Comparison of ENCODE assay signal across 1 cellular context in genomic region chr7:157089100-157089510, GRCh38.
TF ChIP-seq lines count a peak whose summit lies in the region.

No MANE protein-coding gene starts in this region.

TF ChIP-seq in K562, 482 proteins besides CTCF, POLR2A, EP300 and RAD21 (continued from another document):
- TF ChIP-seq, protein P1, sequence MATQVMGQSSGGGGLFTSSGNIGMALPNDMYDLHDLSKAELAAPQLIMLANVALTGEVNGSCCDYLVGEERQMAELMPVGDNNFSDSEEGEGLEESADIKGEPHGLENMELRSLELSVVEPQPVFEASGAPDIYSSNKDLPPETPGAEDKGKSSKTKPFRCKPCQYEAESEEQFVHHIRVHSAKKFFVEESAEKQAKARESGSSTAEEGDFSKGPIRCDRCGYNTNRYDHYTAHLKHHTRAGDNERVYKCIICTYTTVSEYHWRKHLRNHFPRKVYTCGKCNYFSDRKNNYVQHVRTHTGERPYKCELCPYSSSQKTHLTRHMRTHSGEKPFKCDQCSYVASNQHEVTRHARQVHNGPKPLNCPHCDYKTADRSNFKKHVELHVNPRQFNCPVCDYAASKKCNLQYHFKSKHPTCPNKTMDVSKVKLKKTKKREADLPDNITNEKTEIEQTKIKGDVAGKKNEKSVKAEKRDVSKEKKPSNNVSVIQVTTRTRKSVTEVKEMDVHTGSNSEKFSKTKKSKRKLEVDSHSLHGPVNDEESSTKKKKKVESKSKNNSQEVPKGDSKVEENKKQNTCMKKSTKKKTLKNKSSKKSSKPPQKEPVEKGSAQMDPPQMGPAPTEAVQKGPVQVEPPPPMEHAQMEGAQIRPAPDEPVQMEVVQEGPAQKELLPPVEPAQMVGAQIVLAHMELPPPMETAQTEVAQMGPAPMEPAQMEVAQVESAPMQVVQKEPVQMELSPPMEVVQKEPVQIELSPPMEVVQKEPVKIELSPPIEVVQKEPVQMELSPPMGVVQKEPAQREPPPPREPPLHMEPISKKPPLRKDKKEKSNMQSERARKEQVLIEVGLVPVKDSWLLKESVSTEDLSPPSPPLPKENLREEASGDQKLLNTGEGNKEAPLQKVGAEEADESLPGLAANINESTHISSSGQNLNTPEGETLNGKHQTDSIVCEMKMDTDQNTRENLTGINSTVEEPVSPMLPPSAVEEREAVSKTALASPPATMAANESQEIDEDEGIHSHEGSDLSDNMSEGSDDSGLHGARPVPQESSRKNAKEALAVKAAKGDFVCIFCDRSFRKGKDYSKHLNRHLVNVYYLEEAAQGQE (CRISPR knock-in tag; IDR thresholded peaks at IDR 0.05; ENCODE audit: low read depth), result no peak
- no peak for TF ChIP-seq HMG20B (CRISPR knock-in tag; IDR thresholded peaks at IDR 0.05)
- no peak for TF ChIP-seq ZNF589 (CRISPR knock-in tag; IDR thresholded peaks at IDR 0.05; ENCODE audit: low read depth)
- TF ChIP-seq, protein P2, sequence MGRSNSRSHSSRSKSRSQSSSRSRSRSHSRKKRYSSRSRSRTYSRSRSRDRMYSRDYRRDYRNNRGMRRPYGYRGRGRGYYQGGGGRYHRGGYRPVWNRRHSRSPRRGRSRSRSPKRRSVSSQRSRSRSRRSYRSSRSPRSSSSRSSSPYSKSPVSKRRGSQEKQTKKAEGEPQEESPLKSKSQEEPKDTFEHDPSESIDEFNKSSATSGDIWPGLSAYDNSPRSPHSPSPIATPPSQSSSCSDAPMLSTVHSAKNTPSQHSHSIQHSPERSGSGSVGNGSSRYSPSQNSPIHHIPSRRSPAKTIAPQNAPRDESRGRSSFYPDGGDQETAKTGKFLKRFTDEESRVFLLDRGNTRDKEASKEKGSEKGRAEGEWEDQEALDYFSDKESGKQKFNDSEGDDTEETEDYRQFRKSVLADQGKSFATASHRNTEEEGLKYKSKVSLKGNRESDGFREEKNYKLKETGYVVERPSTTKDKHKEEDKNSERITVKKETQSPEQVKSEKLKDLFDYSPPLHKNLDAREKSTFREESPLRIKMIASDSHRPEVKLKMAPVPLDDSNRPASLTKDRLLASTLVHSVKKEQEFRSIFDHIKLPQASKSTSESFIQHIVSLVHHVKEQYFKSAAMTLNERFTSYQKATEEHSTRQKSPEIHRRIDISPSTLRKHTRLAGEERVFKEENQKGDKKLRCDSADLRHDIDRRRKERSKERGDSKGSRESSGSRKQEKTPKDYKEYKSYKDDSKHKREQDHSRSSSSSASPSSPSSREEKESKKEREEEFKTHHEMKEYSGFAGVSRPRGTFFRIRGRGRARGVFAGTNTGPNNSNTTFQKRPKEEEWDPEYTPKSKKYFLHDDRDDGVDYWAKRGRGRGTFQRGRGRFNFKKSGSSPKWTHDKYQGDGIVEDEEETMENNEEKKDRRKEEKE (IDR thresholded peaks at IDR 0.05; ENCODE audit: borderline replicate concordance in 1 of 2, control insufficient read depth in 1 of 2, low read depth in 2 of 2, low read length in 1 of 2), result no peak
- no peak for TF ChIP-seq KLF16 (IDR thresholded peaks at IDR 0.05)
